ENCODE assay signal across 9 cellular contexts in genomic region chr15:75178171-75178937, GRCh38. TPM values are rescaled to one million over a fixed set of nuclear protein-coding genes. Genes with fewer than 3 reads are reported as not detected.
DNase-seq lines count a peak whose midpoint lies in the region; ATAC-seq and TF ChIP-seq lines count a peak whose summit lies in the region.
"Had no signal": no experiment of that assay in that cellular context is flagged by ENCODE, and none has a peak within 500 bp of the region (broad histone marks: within the 10 kb centered on the region; RNA-seq: fewer than 3 reads in every experiment).

No MANE protein-coding gene starts in this region.

- H3K9ac ChIP-seq in duodenal mucosa (ENCODE audit: low read depth in 1 of 2, low read length in 2 of 2): peak overlapping the region; percentile 48 to 63
- peak overlapping the region; percentile 53 to 60 for H3K9ac ChIP-seq in mucosa of rectum (ENCODE audit: low read depth in 1 of 2, low read length in 2 of 2)

- H3K4me1 ChIP-seq in breast epithelium: peaks cover 22 to 33% of the 10 kb centered on the region in 2 donors
- H3K4me1 ChIP-seq in duodenal mucosa (ENCODE audit: control insufficient read depth in 1 of 2, insufficient read depth in 2 of 2, low read length in 2 of 2): peaks cover 45 to 51% of the 10 kb centered on the region in 2 donors
- H3K4me1 ChIP-seq in mucosa of rectum (ENCODE audit: control insufficient read depth in 2 of 2, insufficient read depth in 2 of 2, low read length in 2 of 2): peaks cover 48 to 52% of the 10 kb centered on the region in 2 donors
- peaks cover 60% of the 10 kb centered on the region for H3K4me1 ChIP-seq in vagina
- peaks cover 5% of the 10 kb centered on the region for H3K4me1 ChIP-seq in foreskin keratinocyte

- H3K9me3 ChIP-seq in breast epithelium (no peaks in the 10 kb centered on the region), duodenal mucosa (ENCODE audit: control insufficient read depth in 1 of 2, low read length in 2 of 2) (no peaks in the 10 kb centered on the region), mucosa of rectum (ENCODE audit: control insufficient read depth in 2 of 2, low read length in 2 of 2) (no peaks in the 10 kb centered on the region), vagina (no peaks in the 10 kb centered on the region)

- ATAC-seq in foreskin keratinocyte (no peak), HG03135 (IDR thresholded peaks at IDR 0.05; ENCODE audit: unreplicated experiment) (no peak)

- no peaks in the 10 kb centered on the region for H3K36me3 Mint-ChIP-seq in MCF 10A (ENCODE audit: insufficient read depth, unreplicated experiment)

- TF ChIP-seq POLR2A in breast epithelium (IDR thresholded peaks at IDR 0.05) (no peak), vagina (IDR thresholded peaks at IDR 0.05) (no peak)

- POLR2A ChIA-PET in MCF 10A (lab: Yijun Ruan, JAX): no interaction called here

- H3K27me3 ChIP-seq in breast epithelium (no peaks in the 10 kb centered on the region), duodenal mucosa (ENCODE audit: control insufficient read depth in 1 of 2, insufficient read depth in 2 of 2, low read length in 2 of 2) (no peaks in the 10 kb centered on the region), mucosa of rectum (ENCODE audit: control insufficient read depth in 2 of 2, insufficient read depth in 2 of 2, low read length in 2 of 2) (no peaks in the 10 kb centered on the region), vagina (no peaks in the 10 kb centered on the region), foreskin keratinocyte (peaks cover 3% of the 10 kb centered on the region)

- H3K4me3 ChIP-seq in breast epithelium: peak overlapping the region; percentile 35 to 60 (median 46)
- H3K4me3 ChIP-seq in duodenal mucosa (ENCODE audit: low read depth in 1 of 2, low read length in 2 of 2): peak overlapping the region; percentile 48 to 52
- H3K4me3 ChIP-seq in mucosa of rectum (ENCODE audit: low read length in 2 of 2): peak overlapping the region; percentile 22 to 57
- H3K4me3 ChIP-seq in vagina: peak overlapping the region; percentile 40 to 45

- no TSS peak for BruUV-seq in MCF 10A (replicated peaks; lab: Mats Ljungman, UMichigan)

- H3K27ac ChIP-seq in breast epithelium (peak overlapping the region; percentile 87), duodenal mucosa (ENCODE audit: low read depth, low read length) (no peak overlapping the region), mucosa of rectum (ENCODE audit: low read depth in 2 of 2, low read length in 2 of 2) (peak overlapping the region; percentile 3 to 48), vagina (peak overlapping the region; percentile 86), foreskin keratinocyte (no peak overlapping the region)
- H3K27ac ChIP-seq: VCaP had no signal

- no peak overlapping the region for H3K4me3 Mint-ChIP-seq in MCF 10A (ENCODE audit: unreplicated experiment)

- peaks cover 14% of the 10 kb centered on the region for H3K4me1 Mint-ChIP-seq in MCF 10A (ENCODE audit: insufficient read depth, unreplicated experiment)

- no peaks in the 10 kb centered on the region for H3K9me3 Mint-ChIP-seq in MCF 10A (ENCODE audit: unreplicated experiment)

- no peak overlapping the region for H3K27ac Mint-ChIP-seq in MCF 10A (ENCODE audit: low read depth, unreplicated experiment)

- no peaks in the 10 kb centered on the region for H3K36me3 ChIP-seq in breast epithelium
- no peaks in the 10 kb centered on the region for H3K36me3 ChIP-seq in duodenal mucosa (ENCODE audit: control insufficient read depth in 1 of 2, insufficient read depth in 2 of 2, low read length in 2 of 2)
- no peaks in the 10 kb centered on the region for H3K36me3 ChIP-seq in mucosa of rectum (ENCODE audit: control insufficient read depth in 2 of 2, insufficient read depth in 2 of 2, low read length in 2 of 2)
- H3K36me3 ChIP-seq in vagina: no peaks in the 10 kb centered on the region

- DNase-seq in breast epithelium (ENCODE audit: low spot score in 2 of 2) (no peak), MCF 10A (ENCODE audit: unreplicated experiment) (no peak), vagina (ENCODE audit: extremely low spot score in 2 of 2) (no peak), SHP77 treated with DMSO at 0.1 percent for 48 hours (lab: John Stamatoyannopoulos, UW) (no peak), foreskin keratinocyte (no peak)

- H3K27me3 Mint-ChIP-seq in MCF 10A (ENCODE audit: insufficient read depth, unreplicated experiment): no peaks in the 10 kb centered on the region

- TF ChIP-seq CTCF in breast epithelium (IDR thresholded peaks at IDR 0.05) (no peak), MCF 10A (IDR thresholded peaks at IDR 0.05; ENCODE audit: unreplicated experiment) (no peak), vagina (IDR thresholded peaks at IDR 0.05) (no peak), foreskin keratinocyte (conservative IDR thresholded peaks at IDR 0.05) (no peak)

- CTCF ChIA-PET in MCF 10A (lab: Yijun Ruan, JAX): no interaction called here

- intact Hi-C loops in breast epithelium (cut with DNase I; ENCODE audit: low total_unique reads): no loop called here
- intact Hi-C loops in MCF 10A (cut with micrococcal nuclease): no loop called here
- intact Hi-C loops in vagina (cut with DNase I): no loop called here

RNA-seq across cellular contexts. Expression of gene C15orf39, which starts 23.3 kb away (rescaled TPM):
- total RNA-seq in breast epithelium: 10 to 100 TPM in 2 of 3 donors, 1 to 10 TPM in 1; 7.7 to 17.4 (median 11.5) TPM
- 13.3 and 17.2 TPM in 2 replicates for total RNA-seq in MCF 10A (2022)
- total RNA-seq in vagina: 20.9 TPM
- 17.2 and 23.6 TPM in 2 replicates for total RNA-seq in foreskin keratinocyte
- polyA plus RNA-seq in foreskin keratinocyte: 15.2 and 19.7 TPM in 2 replicates

Comparison
In these comparisons a context has a peak if more than half of its experiments do, and no peak if none do; other contexts are left out.
1. H3K27ac ChIP-seq: peak in breast epithelium (2 of 2), mucosa of rectum (2 of 2) and vagina (single experiment); none in duodenal mucosa (single experiment) and foreskin keratinocyte (single experiment).
2. Peak in every context shown above with its lines, with median percentiles within 50 percentile points of each other: H3K4me3 ChIP-seq.